8 cellular contexts compared by ENCODE assay signal in the genomic region with DNA sequence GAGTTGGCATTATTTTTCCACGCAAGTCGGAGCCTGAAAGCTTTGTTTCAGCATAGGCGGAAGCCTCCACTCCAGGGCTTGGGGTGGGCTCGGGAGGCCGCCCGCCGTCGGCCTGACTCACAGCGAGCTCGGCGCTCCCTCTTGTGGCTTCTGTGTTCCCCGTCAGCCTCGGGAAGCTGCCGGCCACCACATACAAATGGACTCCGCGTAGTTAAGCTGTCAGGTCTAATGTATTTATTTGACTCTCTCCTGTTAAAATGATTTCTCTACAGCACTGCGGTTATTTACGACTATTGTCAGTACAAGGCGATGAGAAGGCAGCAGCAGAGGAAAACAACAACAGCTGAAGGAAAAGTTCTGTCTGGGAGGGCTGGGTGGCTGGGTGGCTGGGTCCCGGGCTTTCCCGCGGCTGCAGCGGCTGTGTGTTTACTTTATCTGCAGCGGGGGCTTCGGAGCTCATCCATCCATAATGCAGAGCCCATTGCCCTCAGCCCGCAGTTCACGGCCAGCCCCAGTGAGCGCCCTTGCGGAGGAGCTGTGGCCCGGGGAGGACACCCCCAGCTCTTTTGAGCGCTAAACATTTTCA.
A peak's percentile ranks its signal among the peaks of the same experiment; 100 is the strongest.
DNase-seq lines count a peak whose midpoint lies in the region; ATAC-seq, FAIRE-seq and TF ChIP-seq lines count a peak whose summit lies in the region.

No MANE protein-coding gene starts in this region.

- 0 out of 2 replicates have a peak overlapping the region, but pooled peaks have one; percentile 69 for H2BK12ac ChIP-seq in H1 (ENCODE audit: low read depth, low read length)

- no peaks in the 10 kb centered on the region for H3K9me3 Mint-ChIP-seq in stimulated activated memory B cell treated with anti-CD40 and anti-IgM and Interleukin-4, amounts not matched to agents 10 μg/mL and 1 μg/mL and 100 μg/mL, for 72 hours

- no peak overlapping the region for H3K56ac ChIP-seq in H1 (replicated peaks; ENCODE audit: insufficient read length, low read depth, low read length)

- H3K23me2 ChIP-seq in H1 (ENCODE audit: low read depth, low read length) = 0 out of 2 replicates have a peak, but pooled peaks cover 1% of the 10 kb centered on the region

- H3K9ac ChIP-seq in H1 (replicated peaks in 1 of 4; ENCODE audit: extremely low read depth in 1 of 4, low read depth in 3 of 4, low read length in 3 of 4) = peak overlapping the region in 1 of 4 experiments; percentile 33; a peak in 2 of 7 replicates
- H3K9ac ChIP-seq in stomach smooth muscle (ENCODE audit: low read length in 2 of 2) = peak overlapping the region in 1 of 2 donors; percentile 51

- no peak overlapping the region; the same call in 1 of the 2 replicates for H3K18ac ChIP-seq in H1 (ENCODE audit: extremely low read depth, low read length)

- H3K27me3 ChIP-seq in PC-9 (ENCODE audit: insufficient read depth, low read depth) (no peaks in the 10 kb centered on the region; the same call in 1 of the 2 replicates), H1 (replicated peaks in 1 of 4; ENCODE audit: control insufficient read depth in 3 of 4, extremely low read depth in 1 of 4, insufficient read depth in 3 of 4, low read length in 3 of 4) (peaks cover 0 to 7% (median 3%) of the 10 kb centered on the region in 4 experiments; a peak in 3 of 7 replicates), stomach smooth muscle (ENCODE audit: control insufficient read depth in 1 of 2, insufficient read depth in 2 of 2, low read length in 2 of 2) (peaks cover 20 to 25% of the 10 kb centered on the region in 2 donors)

- H3K4me1 ChIP-seq in PC-9 (replicated peaks; ENCODE audit: insufficient read depth) = no peaks in the 10 kb centered on the region
- peaks cover 0 to 10% (median 5%) of the 10 kb centered on the region in 4 experiments; a peak in 6 of 7 replicates for H3K4me1 ChIP-seq in H1 (replicated peaks in 1 of 4; ENCODE audit: control insufficient read depth in 3 of 4, insufficient read depth in 4 of 4, low read length in 3 of 4)
- peaks cover 14% of the 10 kb centered on the region for H3K4me1 ChIP-seq in stomach smooth muscle (ENCODE audit: control insufficient read depth, insufficient read depth, low read length)

- H3F3A ChIP-seq in PC-9 (ENCODE audit: insufficient read depth, low read depth) = no peaks in the 10 kb centered on the region

- peaks cover 29% of the 10 kb centered on the region for H3K27me3 Mint-ChIP-seq in stimulated activated memory B cell treated with anti-CD40 and anti-IgM and Interleukin-4, amounts not matched to agents 10 μg/mL and 1 μg/mL and 100 μg/mL, for 72 hours

- no peaks in the 10 kb centered on the region for H3K36me3 Mint-ChIP-seq in stimulated activated memory B cell treated with anti-CD40 and anti-IgM and Interleukin-4, amounts not matched to agents 10 μg/mL and 1 μg/mL and 100 μg/mL, for 72 hours

- no peak overlapping the region for H2BK120ac ChIP-seq in H1 (replicated peaks; ENCODE audit: low read depth, low read length)

- no peaks in the 10 kb centered on the region for H3K4me1 Mint-ChIP-seq in stimulated activated memory B cell treated with anti-CD40 and anti-IgM and Interleukin-4, amounts not matched to agents 10 μg/mL and 1 μg/mL and 100 μg/mL, for 72 hours

- H3K27ac ChIP-seq in PC-9 (no peak overlapping the region), H1 (ENCODE audit: low read depth, low read length) (no peak overlapping the region), stomach smooth muscle (ENCODE audit: low read length) (no peak overlapping the region)

- H4K5ac ChIP-seq in H1 (ENCODE audit: insufficient read length, low read depth, low read length) = no peak overlapping the region

- no peak overlapping the region for H3K14ac ChIP-seq in H1 (ENCODE audit: insufficient read length)

- POLR2A ChIA-PET in PC-9 (lab: Charles Lee; ENCODE audit: unreplicated experiment) = interaction anchor here (0.5 to 0.6 kb wide), 2 partner anchors 224 to 688 kb away, joined by 4 read pairs; no protein-coding TSS in a partner anchor
- POLR2A ChIA-PET in H1 (lab: Charles Lee; ENCODE audit: partially characterized antibody) = interaction anchor here (2.1 kb wide), 1 partner anchor 9 kb away, joined by 6 read pairs; no protein-coding TSS in a partner anchor

- no peak overlapping the region for H3K23ac ChIP-seq in H1 (ENCODE audit: insufficient read length)

- H2AFZ ChIP-seq in PC-9 = 0 out of 2 replicates have a peak overlapping the region, but pooled peaks have one; percentile 45
- H2AFZ ChIP-seq in H1 (ENCODE audit: low read length) = peak overlapping the region; percentile 98

- peak overlapping the region; percentile 36 for H3K4ac ChIP-seq in H1 (replicated peaks; ENCODE audit: insufficient read length, low read depth, low read length)

- peak overlapping the region; percentile 81; the same call in 1 of the 2 replicates for H2BK20ac ChIP-seq in H1 (ENCODE audit: low read length)

- intact Hi-C loops in PC-9 (cut with micrococcal nuclease; ENCODE audit: unreplicated experiment) = loop anchor here (1.0 to 5.0 kb wide), 2 partner anchors 228 to 555 kb away; no protein-coding TSS in a partner anchor

- no peak overlapping the region for H3K27ac Mint-ChIP-seq in stimulated activated memory B cell treated with anti-CD40 and anti-IgM and Interleukin-4, amounts not matched to agents 10 μg/mL and 1 μg/mL and 100 μg/mL, for 72 hours

- TF ChIP-seq POLR2A in H1 (IDR thresholded peaks at IDR 0.05; ENCODE audit: control extremely low read depth in 1 of 2, low read depth in 2 of 2, low read length in 2 of 2) = no peak

- H4K20me1 ChIP-seq in PC-9 (ENCODE audit: insufficient read depth) (no peaks in the 10 kb centered on the region), H1 (replicated peaks in 1 of 2; ENCODE audit: control insufficient read depth in 1 of 2, insufficient read depth in 2 of 2, low read length in 2 of 2) (no peaks in the 10 kb centered on the region)

- TF ChIP-seq EP300 in Ishikawa (IDR thresholded peaks at IDR 0.05; ENCODE audit: borderline replicate concordance) (no peak), H1 (IDR thresholded peaks at IDR 0.05; ENCODE audit: borderline replicate concordance in 1 of 2, low read depth in 2 of 2, low read length in 2 of 2) (no peak)

- H3K79me2 ChIP-seq in PC-9 (ENCODE audit: low read depth) (no peaks in the 10 kb centered on the region), H1 (ENCODE audit: control insufficient read depth in 1 of 2, insufficient read depth in 2 of 2, low read length in 2 of 2) (no peaks in the 10 kb centered on the region)

- no peaks in the 10 kb centered on the region for H3K9me3 ChIP-seq in PC-9 (ENCODE audit: insufficient read depth, low read depth)
- H3K9me3 ChIP-seq in H1 (ENCODE audit: insufficient read depth in 2 of 2, low read depth in 1 of 2, low read length in 1 of 2) = no peaks in the 10 kb centered on the region
- H3K9me3 ChIP-seq in stomach smooth muscle (ENCODE audit: control insufficient read depth in 2 of 2, low read length in 2 of 2) = no peaks in the 10 kb centered on the region

- no peak overlapping the region for H3K4me3 Mint-ChIP-seq in stimulated activated memory B cell treated with anti-CD40 and anti-IgM and Interleukin-4, amounts not matched to agents 10 μg/mL and 1 μg/mL and 100 μg/mL, for 72 hours

- H3K79me1 ChIP-seq in H1 (ENCODE audit: low read depth, low read length) = no peaks in the 10 kb centered on the region

- H2AK5ac ChIP-seq in H1 (ENCODE audit: low read depth, low read length) = no peak overlapping the region

- peak; percentile 47 for TF ChIP-seq RAD21 in Ishikawa (IDR thresholded peaks at IDR 0.05; ENCODE audit: low read depth)
- peak; percentile 96 for TF ChIP-seq RAD21 in H1 (IDR thresholded peaks at IDR 0.05 in 1 of 2, conservative IDR thresholded peaks at IDR 0.05 in 1 of 2; ENCODE audit: low read depth in 2 of 2, low read length in 2 of 2)

- H3K4me2 ChIP-seq in PC-9 (no peak overlapping the region), H1 (ENCODE audit: insufficient read depth in 1 of 2, low read depth in 2 of 2, low read length in 2 of 2) (peak overlapping the region; percentile 48 to 90)

- H4K8ac ChIP-seq in H1 (ENCODE audit: extremely low read depth, insufficient read depth, low read length) = peak overlapping the region; percentile 60; the same call in 1 of the 2 replicates

- 0 out of 2 replicates have a peak, but pooled peaks have one; percentile 20 for TF ChIP-seq CTCF in PC-9 (conservative IDR thresholded peaks at IDR 0.05)
- TF ChIP-seq CTCF in H1 (IDR thresholded peaks at IDR 0.05; ENCODE audit: control extremely low read depth in 1 of 3, insufficient read depth in 1 of 3, low read depth in 1 of 3, low read length in 3 of 3) = peak; percentile 83 to 91 (median 89)

- no peak overlapping the region for H2BK5ac ChIP-seq in H1 (ENCODE audit: low read depth, low read length)

- H3K9me2 ChIP-seq in PC-9 (ENCODE audit: insufficient read depth) = no peaks in the 10 kb centered on the region

- H3K4me3 ChIP-seq in PC-9 = no peak overlapping the region
- peak overlapping the region; percentile 24 to 61 (median 50); a peak in 6 of 8 replicates for H3K4me3 ChIP-seq in H1 (ENCODE audit: extremely low read depth in 1 of 4, insufficient read depth in 2 of 4, low read depth in 3 of 4, low read length in 4 of 4)
- peak overlapping the region; percentile 44 to 71 for H3K4me3 ChIP-seq in stomach smooth muscle (ENCODE audit: low read length in 2 of 2)

- no peak overlapping the region for H4K91ac ChIP-seq in H1 (replicated peaks; ENCODE audit: insufficient read length, low read length)

- peak; percentile 76 for ATAC-seq in GM21423 (IDR thresholded peaks at IDR 0.05; ENCODE audit: unreplicated experiment)
- ATAC-seq in stimulated activated memory B cell treated with anti-CD40 and anti-IgM and Interleukin-4, amounts not matched to agents 10 μg/mL and 1 μg/mL and 100 μg/mL, for 72 hours = no peak

- no TSS peak for BruUV-seq in PC-9 (replicated peaks; lab: Mats Ljungman, UMichigan)

- WGBS in H1 (ENCODE audit: extremely low coverage in 1 of 2, insufficient coverage in 1 of 2, insufficient read length in 1 of 2, insufficient replicate concordance in 2 of 2, low coverage in 1 of 2, low lambda C conversion rate in 2 of 2, missing lambda C conversion rate in 1 of 2), 2 experiments = 14% methylated on average over 31 of the region's 31 CpGs; no CpG with 5 or more reads in 1 of the 2 experiments

- DNase-seq in Daoy (ENCODE audit: low read depth) (peak; percentile 86), PC-9 (peak in 1 of 2 experiments; percentile 47), H1 (ENCODE audit: low read depth in 1 of 2, low spot score in 2 of 2) (peak; percentile 62 to 82), medulla oblongata (ENCODE audit: extremely low spot score) (peak; percentile 84)

- CTCF ChIA-PET in PC-9 (lab: Charles Lee) = interaction anchor here (0.6 to 1.4 kb wide), 4 partner anchors 119 to 282 kb away, joined by 3 read pairs; no protein-coding TSS in a partner anchor
- CTCF ChIA-PET in H1 (lab: Charles Lee; ENCODE audit: partially characterized antibody) = interaction anchor here (0.6 to 5.9 kb wide), 91 partner anchors 9 to 1186 kb away, joined by 3 to 70 read pairs (median 4); no protein-coding TSS in a partner anchor

- H3K36me3 ChIP-seq in PC-9 (ENCODE audit: low read depth) (no peaks in the 10 kb centered on the region), H1 (ENCODE audit: control insufficient read depth in 2 of 4, insufficient read depth in 4 of 4, low read length in 3 of 4) (no peaks in the 10 kb centered on the region), stomach smooth muscle (ENCODE audit: control insufficient read depth in 2 of 2, insufficient read depth in 2 of 2, low read length in 2 of 2) (no peaks in the 10 kb centered on the region)

- FAIRE-seq in H1 (lab: Jason Lieb, UNC) = no peak

- H2BK15ac ChIP-seq in H1 (ENCODE audit: low read length) = no peak overlapping the region
